ENCODE assay signal across 18 cellular contexts in the genomic region with DNA sequence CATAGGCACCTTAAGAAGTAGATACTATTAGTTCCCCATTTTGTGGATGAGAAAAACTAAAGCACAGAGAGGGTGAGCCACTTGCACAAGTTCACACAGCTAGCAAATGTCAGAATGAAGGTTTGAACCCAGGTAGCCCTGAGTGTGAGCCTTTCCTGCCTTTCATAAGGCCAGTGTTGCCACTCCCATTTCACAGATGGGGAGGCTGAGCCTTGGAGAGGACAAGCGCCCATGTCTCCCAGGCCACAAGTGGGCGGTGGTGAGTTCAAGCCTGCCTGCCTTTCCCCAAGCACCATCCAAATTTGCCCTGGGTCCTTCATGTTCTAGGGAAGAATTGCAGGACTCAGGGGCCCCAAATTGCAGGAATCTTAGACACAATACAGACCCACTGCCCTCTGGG. TPM values are rescaled to one million over a fixed set of nuclear protein-coding genes. Genes with fewer than 3 reads are reported as not detected.
DNase-seq lines count a peak whose midpoint lies in the region; ATAC-seq and TF ChIP-seq lines count a peak whose summit lies in the region.
"Had no signal": no experiment of that assay in that cellular context is flagged by ENCODE, and none has a peak within 500 bp of the region (broad histone marks: within the 10 kb centered on the region; RNA-seq: fewer than 3 reads in every experiment).

No MANE protein-coding gene starts in this region.

- H3K27me3 Mint-ChIP-seq in GM23338 (ENCODE audit: insufficient read depth, low read depth, poor library complexity): peaks cover 7% of the 10 kb centered on the region

- H3K4me1 Mint-ChIP-seq in GM23338: no peaks in the 10 kb centered on the region

- WGBS in smooth muscle cell (ENCODE audit: low lambda C conversion rate): 94% methylated on average over 2 of the region's 2 CpGs

- peak; percentile 51 to 73 for TF ChIP-seq CTCF in GM23338 (conservative IDR thresholded peaks at IDR 0.05; ENCODE audit: low read depth in 2 of 2)
- no peak for TF ChIP-seq CTCF in smooth muscle cell (IDR thresholded peaks at IDR 0.05; ENCODE audit: borderline replicate concordance, insufficient read depth, poor library complexity, severe bottlenecking)

- H3F3A ChIP-seq in GM23338 (replicated peaks; ENCODE audit: low read depth) (no peaks in the 10 kb centered on the region), smooth muscle cell (ENCODE audit: low read depth) (no peaks in the 10 kb centered on the region)

- H3K79me2 ChIP-seq in GM23338 (replicated peaks; ENCODE audit: insufficient read depth) (no peaks in the 10 kb centered on the region), smooth muscle cell (ENCODE audit: low read depth) (no peaks in the 10 kb centered on the region)

- no peaks in the 10 kb centered on the region for H3K9me2 ChIP-seq in GM23338 (ENCODE audit: insufficient read depth)

- no peaks in the 10 kb centered on the region for H3K36me3 Mint-ChIP-seq in GM23338 (ENCODE audit: low read depth)

- ATAC-seq in GM23338: no peak; the same call in 2 of the 3 replicates
- ATAC-seq in GM19395 (IDR thresholded peaks at IDR 0.05; ENCODE audit: unreplicated experiment): no peak

- H3K27ac Mint-ChIP-seq in GM23338: no peak overlapping the region
- H3K27ac Mint-ChIP-seq: stimulated activated naive CD8-positive, alpha-beta T cell treated with anti-CD3 and anti-CD28 coated beads, Interleukin-15, Interleukin-2, amounts not matched to agents 100 ng/mL and 50 ng/mL, for 24 hours had no signal

- H3K4me3 ChIP-seq in GM23338 (no peak overlapping the region), smooth muscle cell (no peak overlapping the region)
- H3K4me3 ChIP-seq: ovary, vagina had no signal

- in situ Hi-C loops in SK-MEL-5 (cut with HindIII; ENCODE audit: low pct_unique_long_range_greater_than_20kb, low sequenced_read_pairs) (no loop called here), G401 (cut with HindIII; ENCODE audit: low sequenced_read_pairs) (no loop called here)

- no peak overlapping the region for H3K9ac ChIP-seq in smooth muscle cell (ENCODE audit: low read depth)

- DNase-seq in ELF-1 (ENCODE audit: low read depth, low spot score) (peak; percentile 28), GM23338 (ENCODE audit: low spot score) (peak; percentile 55), SK-MEL-5 (ENCODE audit: low read depth, low spot score) (peak; percentile 40), germinal center (ENCODE audit: low spot score) (peak; percentile 14), G401 (ENCODE audit: low spot score) (no peak), smooth muscle cell (lab: John Stamatoyannopoulos, UW; ENCODE audit: unreplicated experiment) (no peak)
- DNase-seq: anterior cingulate cortex, dermis blood vessel endothelial cell, hypothalamus, NCI-H1436, NCI-H345, ovary, small intestine had no signal

- H3K4me3 Mint-ChIP-seq in GM23338: no peak overlapping the region
- H3K4me3 Mint-ChIP-seq: stimulated activated naive CD8-positive, alpha-beta T cell treated with anti-CD3 and anti-CD28 coated beads, Interleukin-15, Interleukin-2, amounts not matched to agents 100 ng/mL and 50 ng/mL, for 24 hours had no signal

- H3K27ac ChIP-seq in GM23338 (ENCODE audit: low read depth) (no peak overlapping the region), smooth muscle cell (ENCODE audit: low read depth) (no peak overlapping the region)
- H3K27ac ChIP-seq: ovary, vagina had no signal

- H3K4me2 ChIP-seq in GM23338 (no peak overlapping the region), smooth muscle cell (no peak overlapping the region)

- H3K9me3 ChIP-seq in smooth muscle cell (replicated peaks; ENCODE audit: low read depth): no peaks in the 10 kb centered on the region
- H3K9me3 ChIP-seq: ovary, vagina had no signal

- no peaks in the 10 kb centered on the region for H3K9me3 Mint-ChIP-seq in GM23338
- H3K9me3 Mint-ChIP-seq: stimulated activated naive CD8-positive, alpha-beta T cell treated with anti-CD3 and anti-CD28 coated beads, Interleukin-15, Interleukin-2, amounts not matched to agents 100 ng/mL and 50 ng/mL, for 24 hours had no signal

- no peaks in the 10 kb centered on the region for H3K4me1 ChIP-seq in GM23338 (ENCODE audit: insufficient read depth)
- no peaks in the 10 kb centered on the region for H3K4me1 ChIP-seq in smooth muscle cell (ENCODE audit: low read depth)
- H3K4me1 ChIP-seq: vagina had no signal

- H4K20me1 ChIP-seq in GM23338 (replicated peaks; ENCODE audit: insufficient read depth): no peaks in the 10 kb centered on the region
- no peaks in the 10 kb centered on the region for H4K20me1 ChIP-seq in smooth muscle cell (ENCODE audit: low read depth)

- no peak overlapping the region for H2AFZ ChIP-seq in GM23338
- H2AFZ ChIP-seq in smooth muscle cell (ENCODE audit: low read depth): no peak overlapping the region

- no peaks in the 10 kb centered on the region for H3K36me3 ChIP-seq in GM23338 (ENCODE audit: insufficient read depth)
- H3K36me3 ChIP-seq in smooth muscle cell (ENCODE audit: low read depth): no peaks in the 10 kb centered on the region
- H3K36me3 ChIP-seq: ovary, vagina had no signal

- H3K27me3 ChIP-seq in GM23338 (ENCODE audit: insufficient read depth): no peaks in the 10 kb centered on the region
- H3K27me3 ChIP-seq in smooth muscle cell (ENCODE audit: low read depth): peaks cover 32% of the 10 kb centered on the region
- H3K27me3 ChIP-seq: ovary, vagina had no signal

TF ChIP-seq in GM23338, 12 proteins besides CTCF, POLR2A, EP300 and RAD21 (continues in another document):
- no peak for TF ChIP-seq POLR2AphosphoS5 (IDR thresholded peaks at IDR 0.05; ENCODE audit: low read depth)
- no peak for TF ChIP-seq EZH2 (IDR thresholded peaks at IDR 0.05; ENCODE audit: low read depth, unreplicated experiment)
- TF ChIP-seq, protein P1, sequence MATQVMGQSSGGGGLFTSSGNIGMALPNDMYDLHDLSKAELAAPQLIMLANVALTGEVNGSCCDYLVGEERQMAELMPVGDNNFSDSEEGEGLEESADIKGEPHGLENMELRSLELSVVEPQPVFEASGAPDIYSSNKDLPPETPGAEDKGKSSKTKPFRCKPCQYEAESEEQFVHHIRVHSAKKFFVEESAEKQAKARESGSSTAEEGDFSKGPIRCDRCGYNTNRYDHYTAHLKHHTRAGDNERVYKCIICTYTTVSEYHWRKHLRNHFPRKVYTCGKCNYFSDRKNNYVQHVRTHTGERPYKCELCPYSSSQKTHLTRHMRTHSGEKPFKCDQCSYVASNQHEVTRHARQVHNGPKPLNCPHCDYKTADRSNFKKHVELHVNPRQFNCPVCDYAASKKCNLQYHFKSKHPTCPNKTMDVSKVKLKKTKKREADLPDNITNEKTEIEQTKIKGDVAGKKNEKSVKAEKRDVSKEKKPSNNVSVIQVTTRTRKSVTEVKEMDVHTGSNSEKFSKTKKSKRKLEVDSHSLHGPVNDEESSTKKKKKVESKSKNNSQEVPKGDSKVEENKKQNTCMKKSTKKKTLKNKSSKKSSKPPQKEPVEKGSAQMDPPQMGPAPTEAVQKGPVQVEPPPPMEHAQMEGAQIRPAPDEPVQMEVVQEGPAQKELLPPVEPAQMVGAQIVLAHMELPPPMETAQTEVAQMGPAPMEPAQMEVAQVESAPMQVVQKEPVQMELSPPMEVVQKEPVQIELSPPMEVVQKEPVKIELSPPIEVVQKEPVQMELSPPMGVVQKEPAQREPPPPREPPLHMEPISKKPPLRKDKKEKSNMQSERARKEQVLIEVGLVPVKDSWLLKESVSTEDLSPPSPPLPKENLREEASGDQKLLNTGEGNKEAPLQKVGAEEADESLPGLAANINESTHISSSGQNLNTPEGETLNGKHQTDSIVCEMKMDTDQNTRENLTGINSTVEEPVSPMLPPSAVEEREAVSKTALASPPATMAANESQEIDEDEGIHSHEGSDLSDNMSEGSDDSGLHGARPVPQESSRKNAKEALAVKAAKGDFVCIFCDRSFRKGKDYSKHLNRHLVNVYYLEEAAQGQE (IDR thresholded peaks at IDR 0.05; ENCODE audit: unreplicated experiment): no peak
- no peak for TF ChIP-seq ZNF114 (CRISPR knock-in tag; IDR thresholded peaks at IDR 0.05)

RNA-seq across cellular contexts. Expression of a gene that starts 50.6 kb away (rescaled TPM):
- 0.19 and 1.7 TPM in 2 replicates for total RNA-seq in GM23338 (2014; rRNA removed; shearing (Covaris generic))
- polyA plus RNA-seq in GM23338 (2016; fragmentation: Nextera tagmentation; extraction: Ambion mirVana) (0.45 TPM in 1 of 2 replicates, not detected in the other), smooth muscle cell (not detected in 2 replicates)
- total RNA-seq in SK-MEL-5 (2014; rRNA removed; shearing (Covaris generic)): 0.43 TPM in 1 of 2 replicates, not detected in the other
- 0.57 and 1.5 TPM in 2 replicates for polyA plus RNA-seq in SK-MEL-5 (2015; cell fraction: cytosol; rRNA removed)
- 0.68 and 1.2 TPM in 2 replicates for polyA plus RNA-seq in SK-MEL-5 (2015; cell fraction: nucleus; rRNA removed)
- 31.6 and 36.9 TPM in 2 replicates for total RNA-seq in G401 (2014; rRNA removed; shearing (Covaris generic))
- total RNA-seq in smooth muscle cell: not detected in 2 replicates
- total RNA-seq: activated CD8-positive, alpha-beta memory T cell treated with anti-CD3 and anti-CD28 coated beads for 36 hours; dermis blood vessel endothelial cell; vagina had no signal
- polyA plus RNA-seq: esophagus, small intestine had no signal

Comparison
In these comparisons a context has a peak if more than half of its experiments do, and no peak if none do; other contexts are left out.
1. DNase-seq: peak in ELF-1 (single experiment), GM23338 (single experiment), SK-MEL-5 (single experiment) and germinal center (single experiment); none in G401 (single experiment) and smooth muscle cell (single experiment).
2. RNA of a gene that starts 50.6 kb away (total RNA-seq): 31.6 to 36.9 TPM in G401; 0.19 to 1.7 TPM in GM23338, 0.43 TPM in SK-MEL-5 and not detected in smooth muscle cell; every median in the first group is over 10 times any median in the second.